9 cellular contexts compared by ENCODE assay signal in the genomic region with DNA sequence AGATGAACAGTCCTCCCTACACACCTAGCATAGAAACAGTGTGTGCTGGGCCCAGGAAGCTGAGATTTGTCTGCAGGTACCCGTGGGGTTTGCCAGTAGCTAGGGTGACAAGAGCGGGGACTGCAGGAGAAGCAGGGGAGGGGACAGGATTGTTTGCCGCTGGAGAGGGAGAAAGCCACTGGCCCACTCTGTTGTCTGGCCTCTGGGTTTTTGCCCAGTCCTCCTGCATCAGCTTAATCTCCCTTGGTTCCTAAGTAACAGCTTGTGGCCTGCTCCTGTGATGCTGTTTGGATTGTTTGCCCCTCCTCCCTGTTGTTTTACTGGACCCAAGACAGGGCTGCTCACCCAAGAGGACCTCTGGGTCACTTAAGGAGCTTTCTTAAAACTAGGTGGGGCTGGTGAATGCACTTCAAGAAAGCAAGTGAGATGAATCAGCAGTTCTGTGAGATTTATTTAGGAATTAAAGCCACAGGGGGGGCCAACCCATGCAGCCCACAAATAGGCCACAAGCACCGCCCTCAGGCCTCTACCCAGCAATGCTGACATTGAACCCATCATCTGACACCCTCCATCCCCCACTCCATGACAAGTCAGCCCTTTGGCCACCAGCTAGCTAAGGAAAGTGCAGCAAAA.
A peak's percentile ranks its signal among the peaks of the same experiment; 100 is the strongest.
DNase-seq lines count a peak whose midpoint lies in the region; ATAC-seq and TF ChIP-seq lines count a peak whose summit lies in the region.
"Had no signal": no experiment of that assay in that cellular context is flagged by ENCODE, and none has a peak within 500 bp of the region (broad histone marks: within the 10 kb centered on the region; RNA-seq: fewer than 3 reads in every experiment).

No MANE protein-coding gene starts in this region.

- no peak overlapping the region for H2AFZ ChIP-seq in trophoblast cell (ENCODE audit: insufficient read depth, low read length, poor library complexity)

- no peak overlapping the region for H3K23ac ChIP-seq in trophoblast cell (ENCODE audit: low read length)

- no peak overlapping the region for H4K91ac ChIP-seq in trophoblast cell (ENCODE audit: low read depth, low read length)

- ATAC-seq in HG02938 (IDR thresholded peaks at IDR 0.05; ENCODE audit: unreplicated experiment) (no peak), HG02884 (IDR thresholded peaks at IDR 0.05; ENCODE audit: unreplicated experiment) (no peak), GM18498 (IDR thresholded peaks at IDR 0.05; ENCODE audit: unreplicated experiment) (no peak)

- no peaks in the 10 kb centered on the region for H3K4me1 ChIP-seq in colonic mucosa
- H3K4me1 ChIP-seq in trophoblast cell (ENCODE audit: control insufficient read depth in 1 of 2, insufficient read depth in 2 of 2, low read length in 2 of 2), result no peaks in the 10 kb centered on the region

- intact Hi-C loops in colonic mucosa (cut with DNase I), result loop anchor here (5.0 kb wide), 1 partner anchor 392 kb away; no protein-coding TSS in a partner anchor

- H3K4me3 ChIP-seq in colonic mucosa, result no peak overlapping the region
- H3K4me3 ChIP-seq in trophoblast cell (ENCODE audit: low read depth, low read length), result no peak overlapping the region
- H3K4me3 ChIP-seq: thoracic aorta had no signal

- H2AK5ac ChIP-seq in trophoblast cell (ENCODE audit: low read length), result no peak overlapping the region

- no peak overlapping the region for H2BK12ac ChIP-seq in trophoblast cell (ENCODE audit: low read length)

- no peak overlapping the region for H3K4me2 ChIP-seq in trophoblast cell (ENCODE audit: low read length)

- no peak overlapping the region for H3K4ac ChIP-seq in trophoblast cell (ENCODE audit: low read depth, low read length)

- no peaks in the 10 kb centered on the region for H3K9me3 Mint-ChIP-seq in neural crest cell

- no peaks in the 10 kb centered on the region for H3K4me1 Mint-ChIP-seq in neural crest cell

- H3K18ac ChIP-seq in trophoblast cell (ENCODE audit: low read length), result no peak overlapping the region

- H4K12ac ChIP-seq in trophoblast cell (ENCODE audit: low read depth, low read length), result no peak overlapping the region

- no CpG with 5 or more reads among the region's 4 CpGs for WGBS in trophoblast cell (ENCODE audit: extremely low coverage, insufficient coverage, insufficient read length)

- no peaks in the 10 kb centered on the region for H3K79me2 ChIP-seq in trophoblast cell (ENCODE audit: control insufficient read depth, insufficient read depth, low read length, poor library complexity)

- H3K36me3 ChIP-seq in colonic mucosa, result no peaks in the 10 kb centered on the region
- no peaks in the 10 kb centered on the region for H3K36me3 ChIP-seq in trophoblast cell (ENCODE audit: control insufficient read depth in 1 of 2, insufficient read depth in 2 of 2, low read length in 2 of 2)
- H3K36me3 ChIP-seq: thoracic aorta had no signal

- no peaks in the 10 kb centered on the region for H3K27me3 Mint-ChIP-seq in neural crest cell (ENCODE audit: low read depth)

- H4K8ac ChIP-seq in trophoblast cell (ENCODE audit: low read depth, low read length), result no peak overlapping the region

- TF ChIP-seq CTCF in colonic mucosa (IDR thresholded peaks at IDR 0.05) (no peak), neural crest cell (conservative IDR thresholded peaks at IDR 0.05) (no peak)

- peak overlapping the region; percentile 22 for H3K27ac ChIP-seq in colonic mucosa
- H3K27ac ChIP-seq in trophoblast cell (ENCODE audit: low read depth, low read length), result no peak overlapping the region
- H3K27ac ChIP-seq: thoracic aorta had no signal

- H2BK120ac ChIP-seq in trophoblast cell (ENCODE audit: insufficient read depth, low read length, poor library complexity), result no peak overlapping the region

- H3K79me1 ChIP-seq in trophoblast cell (ENCODE audit: low read length), result no peaks in the 10 kb centered on the region

- no peaks in the 10 kb centered on the region for H3K36me3 Mint-ChIP-seq in neural crest cell (ENCODE audit: low read depth)

- H3K27me3 ChIP-seq in colonic mucosa, result no peaks in the 10 kb centered on the region
- H3K27me3 ChIP-seq in trophoblast cell (ENCODE audit: insufficient read depth, low read length), result no peaks in the 10 kb centered on the region

- DNase-seq in DMS 273 (lab: John Stamatoyannopoulos, UW; ENCODE audit: unreplicated experiment) (peak; percentile 65), M059J (ENCODE audit: low read depth) (peak; percentile 99), colonic mucosa (no peak), neural crest cell (ENCODE audit: low read depth, low spot score) (no peak), trophoblast cell (no peak)

- H3K4me3 Mint-ChIP-seq in neural crest cell, result no peak overlapping the region

- no peak overlapping the region for H3K14ac ChIP-seq in trophoblast cell (ENCODE audit: low read length)

- H3K9me3 ChIP-seq in colonic mucosa (no peaks in the 10 kb centered on the region), trophoblast cell (ENCODE audit: insufficient read depth, low read depth, low read length) (no peaks in the 10 kb centered on the region)
- H3K9me3 ChIP-seq: thoracic aorta had no signal

- H2BK5ac ChIP-seq in trophoblast cell (ENCODE audit: low read depth, low read length, poor library complexity), result no peak overlapping the region

- peak overlapping the region; percentile 52 for H3K27ac Mint-ChIP-seq in neural crest cell (ENCODE audit: unreplicated experiment)

- H3K9ac ChIP-seq in colonic mucosa (ENCODE audit: low read depth in 2 of 2, low read length in 2 of 2) (no peak overlapping the region), trophoblast cell (ENCODE audit: low read length) (no peak overlapping the region)

Comparison
In these comparisons a context has a peak if more than half of its experiments do, and no peak if none do; other contexts are left out.
1. DNase-seq: peak in DMS 273 (single experiment) and M059J (single experiment); none in colonic mucosa (single experiment), neural crest cell (single experiment) and trophoblast cell (0 of 2).